In genomic region chr6:86306210-86306609, GRCh38 we compare ENCODE assay signal across 27 cellular contexts.
"Had no signal": no experiment of that assay in that cellular context is flagged by ENCODE, and none has a peak within 500 bp of the region (broad histone marks: within the 10 kb centered on the region; RNA-seq: fewer than 3 reads in every experiment).

No MANE protein-coding gene starts in this region.

- H3K4me1 ChIP-seq: SJCRH30 had no signal

- H3K27ac ChIP-seq: KMS-11, PC-9, RWPE1, SJCRH30, SK-N-MC had no signal

- H2AFZ ChIP-seq: PC-9 had no signal

- H3K27me3 ChIP-seq: SJCRH30 had no signal

- H3K9me3 ChIP-seq: SJCRH30 had no signal

- H3K36me3 ChIP-seq: SJCRH30 had no signal

- H3K4me3 ChIP-seq: PC-9, SJCRH30, SK-N-MC had no signal

- H3K9ac ChIP-seq: KMS-11 had no signal

- DNase-seq: Karpas-422, KBM-7, MM.1S, MV-4-11, NCI-H1092, NCI-H1105, NCI-H1417 treated with DMSO at 0.1 percent for 48 hours, NCI-H1436 treated with DMSO at 0.1 percent for 48 hours, NCI-H1694 treated with DMSO at 0.1 percent for 48 hours, NCI-H187 treated with DMSO at 0.1 percent for 48 hours, NCI-H2029, NCI-H2081, NCI-H2171 treated with DMSO at 0.1 percent for 48 hours, NCI-H2227 treated with DMSO at 0.1 percent for 48 hours, NCI-H345, NCI-H446, NCI-H510A treated with DMSO at 0.1 percent for 48 hours, NCI-H524 treated with DMSO at 0.1 percent for 48 hours, NCI-H526 treated with DMSO at 0.1 percent for 48 hours, NCI-H774, PC-9, SHP77, SIG-M5, SJCRH30 had no signal

- H3K4me2 ChIP-seq: KMS-11, PC-9 had no signal
